12 cellular contexts compared by ENCODE assay signal in the genomic region with DNA sequence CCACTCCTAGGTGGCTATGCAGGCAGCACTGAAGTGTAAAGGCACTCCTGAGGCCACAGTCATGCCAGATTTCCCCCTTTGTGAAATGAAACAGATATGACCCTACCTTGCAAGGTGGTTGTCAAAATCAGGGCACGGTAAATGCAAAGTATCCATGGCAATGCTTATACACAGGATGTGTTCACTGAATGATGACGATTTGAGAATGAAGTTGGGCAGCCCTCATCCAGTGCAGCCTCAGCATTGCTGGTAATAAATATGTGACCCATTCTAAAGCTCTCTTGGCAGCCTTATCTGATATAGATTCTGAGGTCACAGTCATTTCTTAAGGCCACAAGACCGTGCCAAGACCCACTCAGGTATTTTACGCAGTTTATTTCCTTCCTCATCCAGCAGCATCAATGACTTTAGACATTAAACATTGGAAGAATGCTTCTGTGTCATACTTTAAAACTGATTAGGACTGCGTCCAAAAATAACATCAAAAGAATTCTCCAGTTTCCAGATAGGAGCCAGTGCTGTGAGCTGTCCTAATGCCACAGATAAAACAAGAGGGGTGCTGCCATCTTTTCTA.
DNase-seq lines count a peak whose midpoint lies in the region; ATAC-seq, FAIRE-seq and TF ChIP-seq lines count a peak whose summit lies in the region.
"Had no signal": no experiment of that assay in that cellular context is flagged by ENCODE, and none has a peak within 500 bp of the region (broad histone marks: within the 10 kb centered on the region; RNA-seq: fewer than 3 reads in every experiment).

No MANE protein-coding gene starts in this region.

- H3K4me3 Mint-ChIP-seq in stimulated activated naive CD8-positive, alpha-beta T cell treated with anti-CD3 and anti-CD28 coated beads, Interleukin-15, amount 100 ng/mL, for 72 hours: no peak overlapping the region
- H3K4me3 Mint-ChIP-seq: central memory CD8-positive, alpha-beta T cell had no signal

- no peak for TF ChIP-seq EP300 in GM12878 (IDR thresholded peaks at IDR 0.05; ENCODE audit: borderline replicate concordance in 1 of 2, control insufficient read depth in 1 of 2, low read depth in 2 of 2, low read length in 2 of 2)
- TF ChIP-seq EP300 in transverse colon (IDR thresholded peaks at IDR 0.05; ENCODE audit: low read depth): no peak

- no peaks in the 10 kb centered on the region for H3K27me3 Mint-ChIP-seq in stimulated activated naive CD8-positive, alpha-beta T cell treated with anti-CD3 and anti-CD28 coated beads, Interleukin-15, amount 100 ng/mL, for 72 hours
- H3K27me3 Mint-ChIP-seq: central memory CD8-positive, alpha-beta T cell had no signal

- no peak overlapping the region for H3K27ac ChIP-seq in GM12878 (ENCODE audit: control insufficient read depth, insufficient read depth)
- peak overlapping the region; percentile 2 for H3K27ac ChIP-seq in keratinocyte (ENCODE audit: control insufficient read depth, insufficient read depth, low read length)
- no peak overlapping the region for H3K27ac ChIP-seq in transverse colon
- H3K27ac ChIP-seq: Peyer's patch had no signal

- H3K9me3 Mint-ChIP-seq in stimulated activated naive CD8-positive, alpha-beta T cell treated with anti-CD3 and anti-CD28 coated beads, Interleukin-15, amount 100 ng/mL, for 72 hours: no peaks in the 10 kb centered on the region
- H3K9me3 Mint-ChIP-seq: central memory CD8-positive, alpha-beta T cell had no signal

- DNase-seq in stimulated activated naive CD8-positive, alpha-beta T cell treated with anti-CD3 and anti-CD28 coated beads, Interleukin-15, amount 100 ng/mL, for 72 hours: no peak
- no peak for DNase-seq in stimulated activated naive CD8-positive, alpha-beta T cell treated with anti-CD3 and anti-CD28 coated beads, Interleukin-15, Interleukin-2, amounts not matched to agents 100 U/mL and 50 U/mL, for 24 hours
- DNase-seq in GM12878 (ENCODE audit: low read depth, low spot score) (no peak), keratinocyte (ENCODE audit: low read depth, low spot score) (no peak), NOMO-1 (lab: John Stamatoyannopoulos, UW; ENCODE audit: unreplicated experiment in 2 of 2) (no peak), MV-4-11 (lab: John Stamatoyannopoulos, UW) (no peak), transverse colon (no peak)
- DNase-seq: NCI-H1694, Peyer's patch had no signal

- dilution Hi-C loops in keratinocyte (cut with MboI; ENCODE audit: extremely low pct_ligation_motif_present, low sequenced_read_pairs): no loop called here

- H3K27ac Mint-ChIP-seq in stimulated activated naive CD8-positive, alpha-beta T cell treated with anti-CD3 and anti-CD28 coated beads, Interleukin-15, amount 100 ng/mL, for 72 hours: no peak overlapping the region

- in situ Hi-C loops in GM12878 (cut with MboI): no loop called here
- in situ Hi-C loops in transverse colon (cut with MboI; ENCODE audit: low pct_ligation_motif_present in 1 of 4, low pct_unique_long_range_greater_than_20kb in 1 of 4, low sequenced_read_pairs in 3 of 4): no loop called here

- peak; percentile 49 for ATAC-seq in stimulated activated naive CD8-positive, alpha-beta T cell treated with anti-CD3 and anti-CD28 coated beads, Interleukin-15, amount 100 ng/mL, for 72 hours
- no peak for ATAC-seq in stimulated activated naive CD8-positive, alpha-beta T cell treated with anti-CD3 and anti-CD28 coated beads, Interleukin-15, Interleukin-2, amounts not matched to agents 100 U/mL and 50 U/mL, for 24 hours
- ATAC-seq in GM12878: peak; percentile 22; the same call in 2 of the 3 replicates
- ATAC-seq in HG02588 (IDR thresholded peaks at IDR 0.05; ENCODE audit: unreplicated experiment): no peak

- peaks cover 5% of the 10 kb centered on the region for H3K4me1 Mint-ChIP-seq in stimulated activated naive CD8-positive, alpha-beta T cell treated with anti-CD3 and anti-CD28 coated beads, Interleukin-15, amount 100 ng/mL, for 72 hours
- H3K4me1 Mint-ChIP-seq: central memory CD8-positive, alpha-beta T cell had no signal

- no peak for TF ChIP-seq RAD21 in GM12878 (IDR thresholded peaks at IDR 0.05; ENCODE audit: insufficient read depth, low read depth, low read length)

- H3K9ac ChIP-seq in GM12878 (ENCODE audit: control insufficient read depth, insufficient read depth, low read length) (no peak overlapping the region), keratinocyte (ENCODE audit: control insufficient read depth, extremely low read depth, insufficient read depth, low read length) (no peak overlapping the region)

- TF ChIP-seq CTCF in GM12878 (IDR thresholded peaks at IDR 0.05 in 2 of 3, conservative IDR thresholded peaks at IDR 0.05 in 1 of 3; ENCODE audit: control insufficient read depth in 2 of 3, extremely low read depth in 1 of 3, insufficient read depth in 1 of 3, low read depth in 3 of 3, low read length in 3 of 3) (no peak), keratinocyte (optimal IDR thresholded peaks at IDR 0.05 in 1 of 3, IDR thresholded peaks at IDR 0.05 in 1 of 3, conservative IDR thresholded peaks at IDR 0.05 in 1 of 3; ENCODE audit: extremely low read depth in 1 of 3, insufficient read depth in 2 of 3, low read length in 3 of 3) (no peak), transverse colon (IDR thresholded peaks at IDR 0.05) (no peak)

- FAIRE-seq in GM12878 (lab: Jason Lieb, UNC) (no peak), keratinocyte (lab: Jason Lieb, UNC) (peak; percentile 64)
- FAIRE-seq: H1 had no signal

- no peak for TF ChIP-seq POLR2A in GM12878 (IDR thresholded peaks at IDR 0.05; ENCODE audit: low read depth, low read length)
- no peak for TF ChIP-seq POLR2A in transverse colon (IDR thresholded peaks at IDR 0.05)

- H3K36me3 ChIP-seq in GM12878 (ENCODE audit: control insufficient read depth in 2 of 2, insufficient read depth in 2 of 2, low read length in 1 of 2): no peaks in the 10 kb centered on the region
- no peaks in the 10 kb centered on the region for H3K36me3 ChIP-seq in keratinocyte (ENCODE audit: control insufficient read depth in 2 of 2, extremely low read depth in 1 of 2, insufficient read depth in 2 of 2, low read length in 2 of 2)
- no peaks in the 10 kb centered on the region for H3K36me3 ChIP-seq in transverse colon
- H3K36me3 ChIP-seq: Peyer's patch had no signal

- H3K79me2 ChIP-seq in GM12878 (ENCODE audit: control insufficient read depth, insufficient read depth, low read length) (no peaks in the 10 kb centered on the region), keratinocyte (ENCODE audit: control insufficient read depth, insufficient read depth, low read length) (no peaks in the 10 kb centered on the region)

- CTCF ChIA-PET in GM12878 (lab: Yijun Ruan, JAX): no interaction called here

- RAD21 ChIA-PET in GM12878 (lab: Charles Lee; ENCODE audit: unreplicated experiment): no interaction called here

- no peaks in the 10 kb centered on the region for H3K27me3 ChIP-seq in GM12878 (replicated peaks in 1 of 2; ENCODE audit: control insufficient read depth in 2 of 2, insufficient read depth in 2 of 2, low read length in 1 of 2)
- H3K27me3 ChIP-seq in keratinocyte (ENCODE audit: control insufficient read depth, extremely low read depth, insufficient read depth, low read length): no peaks in the 10 kb centered on the region
- no peaks in the 10 kb centered on the region for H3K27me3 ChIP-seq in transverse colon
- H3K27me3 ChIP-seq: Peyer's patch had no signal

- H2AFZ ChIP-seq in GM12878 (ENCODE audit: control insufficient read depth, low read depth, low read length) (no peak overlapping the region), keratinocyte (ENCODE audit: control insufficient read depth, low read length) (no peak overlapping the region)

- H4K20me1 ChIP-seq in GM12878 (ENCODE audit: control insufficient read depth, insufficient read depth): no peaks in the 10 kb centered on the region
- no peaks in the 10 kb centered on the region for H4K20me1 ChIP-seq in keratinocyte (ENCODE audit: control insufficient read depth, extremely low read depth, insufficient read depth, low read length)

- BruUV-seq in GM12878 (replicated peaks; lab: Mats Ljungman, UMichigan): no TSS peak

- SMC1A ChIA-PET in GM12878 (lab: Charles Lee; ENCODE audit: uncharacterized antibody, unreplicated experiment): interaction anchor here (0.5 to 3.4 kb wide), 2 partner anchors 9 to 60 kb away, joined by 3 to 11 read pairs; no protein-coding TSS in a partner anchor

- H3K9me3 ChIP-seq in GM12878 (replicated peaks; ENCODE audit: control insufficient read depth, insufficient read depth, low read length) (no peaks in the 10 kb centered on the region; the same call in 2 of the 3 replicates), keratinocyte (ENCODE audit: control insufficient read depth, low read depth, low read length) (no peaks in the 10 kb centered on the region), transverse colon (peaks cover 0 to 6% of the 10 kb centered on the region in 2 donors)
- H3K9me3 ChIP-seq: Peyer's patch had no signal

- H3K4me1 ChIP-seq in GM12878 (ENCODE audit: control insufficient read depth, insufficient read depth, low read length) (peaks cover 2% of the 10 kb centered on the region; the same call in 1 of the 2 replicates), keratinocyte (ENCODE audit: control insufficient read depth, extremely low read depth, insufficient read depth, low read length) (peaks cover 29% of the 10 kb centered on the region), transverse colon (no peaks in the 10 kb centered on the region)
- H3K4me1 ChIP-seq: Peyer's patch had no signal

- intact Hi-C loops in GM12878 (cut with micrococcal nuclease; ENCODE audit: unreplicated experiment) (no loop called here), transverse colon (cut with DNase I; ENCODE audit: low total_unique reads) (no loop called here)

- POLR2A ChIA-PET in GM12878 (lab: Charles Lee): no interaction called here

- H3K9me1 ChIP-seq in keratinocyte (ENCODE audit: control insufficient read depth, extremely low read depth, insufficient read depth, low read length): no peaks in the 10 kb centered on the region

- 65% methylated on average over 5 of the region's 5 CpGs for WGBS in GM12878 (ENCODE audit: insufficient coverage, insufficient replicate concordance, low lambda C conversion rate, missing lambda C conversion rate)
- WGBS in transverse colon (ENCODE audit: low coverage in 1 of 2), 2 donors: 43 to 57% methylated on average over 2 to 5 of the region's 5 CpGs

- H3K4me2 ChIP-seq in GM12878 (ENCODE audit: control insufficient read depth, insufficient read depth) (no peak overlapping the region), keratinocyte (ENCODE audit: control insufficient read depth, extremely low read depth, insufficient read depth, low read depth, low read length) (peak overlapping the region; percentile 8)

- H3K4me3 ChIP-seq in GM12878 (no peak overlapping the region), keratinocyte (ENCODE audit: control insufficient read depth in 2 of 3, extremely low read depth in 1 of 3, insufficient read depth in 2 of 3, low read depth in 1 of 3, low read length in 3 of 3) (no peak overlapping the region), transverse colon (no peak overlapping the region)
- H3K4me3 ChIP-seq: Peyer's patch had no signal

TF ChIP-seq in GM12878, 131 proteins besides CTCF, POLR2A, EP300 and RAD21 (continues in another document):
- TF ChIP-seq RB1 (IDR thresholded peaks at IDR 0.05; ENCODE audit: borderline replicate concordance): no peak
- TF ChIP-seq MYC (IDR thresholded peaks at IDR 0.05; ENCODE audit: insufficient read depth, insufficient read length, insufficient replicate concordance, low read length, severe bottlenecking): no peak
- no peak for TF ChIP-seq CEBPB (IDR thresholded peaks at IDR 0.05; ENCODE audit: borderline replicate concordance in 1 of 2, low read depth in 2 of 2, low read length in 2 of 2)

Comparison
In these comparisons a context has a peak if more than half of its experiments do, and no peak if none do; other contexts are left out.
1. ATAC-seq: peak in stimulated activated naive CD8-positive, alpha-beta T cell treated with anti-CD3 and anti-CD28 coated beads, Interleukin-15, amount 100 ng/mL, for 72 hours (single experiment) and GM12878 (single experiment); none in stimulated activated naive CD8-positive, alpha-beta T cell treated with anti-CD3 and anti-CD28 coated beads, Interleukin-15, Interleukin-2, amounts not matched to agents 100 U/mL and 50 U/mL, for 24 hours (single experiment) and HG02588 (single experiment).